ENCODE assay signal across 9 cellular contexts in the genomic region with DNA sequence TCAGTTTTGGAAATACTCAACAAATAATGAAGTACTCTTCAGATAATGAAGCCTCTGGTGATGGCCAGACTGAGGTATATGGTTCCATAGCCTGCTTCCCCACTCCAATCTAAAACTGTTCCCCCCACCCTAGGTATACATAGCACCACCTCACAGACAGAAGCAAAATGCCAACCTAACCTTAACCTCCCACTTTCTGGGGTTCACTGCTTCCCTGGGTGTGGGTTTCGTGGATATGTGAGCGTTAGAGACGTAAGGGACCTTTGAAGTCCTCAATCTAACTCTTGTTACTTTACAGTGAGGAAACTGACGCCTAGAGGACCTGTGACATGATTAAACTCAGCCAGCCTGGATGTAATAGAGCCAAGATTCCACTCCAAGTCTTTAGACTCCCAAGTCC. TPM values are rescaled to one million over a fixed set of nuclear protein-coding genes. Genes with fewer than 3 reads are reported as not detected.
DNase-seq lines count a peak whose midpoint lies in the region; ATAC-seq and TF ChIP-seq lines count a peak whose summit lies in the region.
"Had no signal": no experiment of that assay in that cellular context is flagged by ENCODE, and none has a peak within 500 bp of the region (broad histone marks: within the 10 kb centered on the region; RNA-seq: fewer than 3 reads in every experiment).

No MANE protein-coding gene starts in this region.

- TF ChIP-seq POLR2A in body of pancreas (IDR thresholded peaks at IDR 0.05), result no peak

- no peaks in the 10 kb centered on the region for H3K9me2 ChIP-seq in PC-9 (ENCODE audit: insufficient read depth)

- no peak overlapping the region for H3K18ac ChIP-seq in trophoblast cell (ENCODE audit: low read length)

- H3K79me1 ChIP-seq in trophoblast cell (ENCODE audit: low read length), result peaks cover 8% of the 10 kb centered on the region

- peak overlapping the region; percentile 85 for H3K23ac ChIP-seq in trophoblast cell (ENCODE audit: low read length)

- BruUV-seq in PC-9 (replicated peaks; lab: Mats Ljungman, UMichigan), result no TSS peak

- H3K27me3 ChIP-seq in PC-9 (ENCODE audit: insufficient read depth, low read depth), result no peaks in the 10 kb centered on the region
- H3K27me3 ChIP-seq in endocrine pancreas (ENCODE audit: control insufficient read depth, insufficient read depth, low read length), result no peaks in the 10 kb centered on the region
- H3K27me3 ChIP-seq in trophoblast cell (ENCODE audit: insufficient read depth, low read length), result no peaks in the 10 kb centered on the region
- H3K27me3 ChIP-seq in body of pancreas, result no peaks in the 10 kb centered on the region

- H3K4me2 ChIP-seq in PC-9 (peak overlapping the region; percentile 83), trophoblast cell (ENCODE audit: low read length) (no peak overlapping the region)

- no peak for DNase-seq in PC-9
- DNase-seq in trophoblast cell, result no peak
- DNase-seq in body of pancreas, result no peak
- DNase-seq in mesenteric fat pad (ENCODE audit: low spot score), result no peak
- no peak for DNase-seq in NCI-H524 (lab: John Stamatoyannopoulos, UW)
- DNase-seq: NCI-H2227 treated with DMSO at 0.1 percent for 48 hours had no signal

- H4K12ac ChIP-seq in trophoblast cell (ENCODE audit: low read depth, low read length), result no peak overlapping the region

- peak overlapping the region; percentile 78; the same call in 1 of the 2 replicates for H3K9ac ChIP-seq in ES-I3 (ENCODE audit: low read depth, low read length)
- H3K9ac ChIP-seq in endocrine pancreas (ENCODE audit: control insufficient read depth, insufficient read depth, low read length), result peak overlapping the region; percentile 34
- no peak overlapping the region for H3K9ac ChIP-seq in trophoblast cell (ENCODE audit: low read length)

- H2AFZ ChIP-seq in PC-9 (no peak overlapping the region), trophoblast cell (ENCODE audit: insufficient read depth, low read length, poor library complexity) (no peak overlapping the region)

- no peak overlapping the region for H2BK5ac ChIP-seq in trophoblast cell (ENCODE audit: low read depth, low read length, poor library complexity)

- POLR2A ChIA-PET in PC-9 (lab: Charles Lee; ENCODE audit: unreplicated experiment), result interaction anchor here (0.7 kb wide), 1 partner anchor 36 kb away, joined by 3 read pairs; no protein-coding TSS in a partner anchor

- H2BK120ac ChIP-seq in trophoblast cell (ENCODE audit: insufficient read depth, low read length, poor library complexity), result no peak overlapping the region

- ATAC-seq in body of pancreas (no peak), HG03159 (IDR thresholded peaks at IDR 0.05; ENCODE audit: unreplicated experiment) (no peak)

- no CpG with 5 or more reads among the region's 4 CpGs for WGBS in trophoblast cell (ENCODE audit: extremely low coverage, insufficient coverage, insufficient read length)
- 79 to 84% methylated on average over 4 of the region's 4 CpGs for WGBS in body of pancreas, 2 donors

- no peak overlapping the region for H3K14ac ChIP-seq in trophoblast cell (ENCODE audit: low read length)

- peak overlapping the region; percentile 49 for H3K4ac ChIP-seq in trophoblast cell (ENCODE audit: low read depth, low read length)

- H3K4me3 ChIP-seq in PC-9 (peak overlapping the region; percentile 89; the same call in 1 of the 2 replicates), endocrine pancreas (ENCODE audit: control insufficient read depth, insufficient read depth, low read length) (peak overlapping the region; percentile 93), trophoblast cell (ENCODE audit: low read depth, low read length) (no peak overlapping the region), body of pancreas (no peak overlapping the region)

- intact Hi-C loops in PC-9 (cut with micrococcal nuclease; ENCODE audit: unreplicated experiment), result no loop called here
- intact Hi-C loops in body of pancreas (cut with DNase I), result no loop called here

- CTCF ChIA-PET in PC-9 (lab: Charles Lee), result no interaction called here

- TF ChIP-seq CTCF in PC-9 (conservative IDR thresholded peaks at IDR 0.05) (no peak), body of pancreas (IDR thresholded peaks at IDR 0.05) (no peak)

- H3K79me2 ChIP-seq in PC-9 (ENCODE audit: low read depth) (peaks cover 23% of the 10 kb centered on the region), trophoblast cell (ENCODE audit: control insufficient read depth, insufficient read depth, low read length, poor library complexity) (peaks cover 7% of the 10 kb centered on the region)

- H3F3A ChIP-seq in PC-9 (ENCODE audit: insufficient read depth, low read depth), result peaks cover 5% of the 10 kb centered on the region; the same call in 1 of the 2 replicates

- H2BK12ac ChIP-seq in trophoblast cell (ENCODE audit: low read length), result no peak overlapping the region

- no peaks in the 10 kb centered on the region for H4K20me1 ChIP-seq in PC-9 (ENCODE audit: insufficient read depth)

- H3K27ac ChIP-seq in PC-9, result no peak overlapping the region
- H3K27ac ChIP-seq in trophoblast cell (ENCODE audit: low read depth, low read length), result no peak overlapping the region
- H3K27ac ChIP-seq in body of pancreas, result no peak overlapping the region

- H4K8ac ChIP-seq in trophoblast cell (ENCODE audit: low read depth, low read length), result peak overlapping the region; percentile 44

- no peak overlapping the region for H2AK5ac ChIP-seq in trophoblast cell (ENCODE audit: low read length)

- no peak overlapping the region for H4K91ac ChIP-seq in trophoblast cell (ENCODE audit: low read depth, low read length)

- H3K9me3 ChIP-seq in ES-I3 (ENCODE audit: control insufficient read depth, insufficient read depth, low read length) (no peaks in the 10 kb centered on the region), PC-9 (ENCODE audit: insufficient read depth, low read depth) (no peaks in the 10 kb centered on the region), endocrine pancreas (ENCODE audit: control insufficient read depth, low read length) (no peaks in the 10 kb centered on the region), trophoblast cell (ENCODE audit: insufficient read depth, low read depth, low read length) (peaks cover 2% of the 10 kb centered on the region), body of pancreas (no peaks in the 10 kb centered on the region)

- H3K4me1 ChIP-seq in ES-I3 (ENCODE audit: insufficient read depth, low read length), result peaks cover 15% of the 10 kb centered on the region
- H3K4me1 ChIP-seq in PC-9 (replicated peaks; ENCODE audit: insufficient read depth), result peaks cover 13% of the 10 kb centered on the region
- H3K4me1 ChIP-seq in endocrine pancreas (ENCODE audit: control insufficient read depth, insufficient read depth, low read length), result peaks cover 8% of the 10 kb centered on the region
- H3K4me1 ChIP-seq in trophoblast cell (ENCODE audit: control insufficient read depth in 1 of 2, insufficient read depth in 2 of 2, low read length in 2 of 2), result peaks cover 2 to 5% of the 10 kb centered on the region in 2 experiments
- H3K4me1 ChIP-seq in body of pancreas, result peaks cover 17% of the 10 kb centered on the region

- peaks cover 8% of the 10 kb centered on the region; the same call in 1 of the 2 replicates for H3K36me3 ChIP-seq in ES-I3 (ENCODE audit: insufficient read depth, low read length)
- peaks cover 13% of the 10 kb centered on the region for H3K36me3 ChIP-seq in PC-9 (ENCODE audit: low read depth)
- H3K36me3 ChIP-seq in endocrine pancreas (ENCODE audit: control insufficient read depth, insufficient read depth, low read length), result peaks cover 3% of the 10 kb centered on the region
- peaks cover 30% of the 10 kb centered on the region in 2 experiments for H3K36me3 ChIP-seq in trophoblast cell (ENCODE audit: control insufficient read depth in 1 of 2, insufficient read depth in 2 of 2, low read length in 2 of 2)
- H3K36me3 ChIP-seq in body of pancreas (replicated peaks in 1 of 2; ENCODE audit: insufficient read depth in 1 of 2, low read depth in 2 of 2), result peaks cover 8 to 12% of the 10 kb centered on the region in 2 donors

RNA-seq across cellular contexts. Expression of gene RHBDD2, which starts 1.4 kb away (rescaled TPM):
- 71.7 and 75.6 TPM in 2 replicates for total RNA-seq in PC-9 (2021)
- polyA plus RNA-seq in trophoblast cell (2013), result 22.6 and 24.0 TPM in 2 replicates
- 10 to 100 TPM; 18.7 to 41.2 TPM for total RNA-seq in body of pancreas
- 78.3 TPM for total RNA-seq in mesenteric fat pad

RNA-seq across cellular contexts. Expression of gene POR, which starts 34.7 kb away (rescaled TPM):
- total RNA-seq in PC-9 (2021), result 151 and 205 TPM in 2 replicates
- 59.4 and 65.9 TPM in 2 replicates for polyA plus RNA-seq in trophoblast cell (2013)
- total RNA-seq in body of pancreas, result 100 to 1,000 TPM in 1 of 2 donors, 10 to 100 TPM in 1; 54.2 to 118 TPM
- total RNA-seq in mesenteric fat pad, result 507 TPM

Comparison
In these comparisons a context has a peak if more than half of its experiments do, and no peak if none do; other contexts are left out.
1. H3K4me3 ChIP-seq: peak in PC-9 (single experiment) and endocrine pancreas (single experiment); none in trophoblast cell (single experiment) and body of pancreas (0 of 2).